15 cellular contexts compared by ENCODE assay signal in genomic region chr1:37035014-37035686, GRCh38. TPM values are rescaled to one million over a fixed set of nuclear protein-coding genes. Genes with fewer than 3 reads are reported as not detected.
A peak's percentile ranks its signal among the peaks of the same experiment; 100 is the strongest.
DNase-seq lines count a peak whose midpoint lies in the region; ATAC-seq, FAIRE-seq and TF ChIP-seq lines count a peak whose summit lies in the region.
"Had no signal": no experiment of that assay in that cellular context is flagged by ENCODE, and none has a peak within 500 bp of the region (broad histone marks: within the 10 kb centered on the region; RNA-seq: fewer than 3 reads in every experiment).

No MANE protein-coding gene starts in this region.

- H3K9me3 ChIP-seq in HUES6 (ENCODE audit: control insufficient read depth, insufficient read depth, low read depth, low read length): no peaks in the 10 kb centered on the region
- no peaks in the 10 kb centered on the region for H3K9me3 ChIP-seq in neural cell (ENCODE audit: low read length)
- H3K9me3 ChIP-seq in pancreas: no peaks in the 10 kb centered on the region
- H3K9me3 ChIP-seq: heart left ventricle, SJCRH30 had no signal

- TF ChIP-seq RAD21 in neural cell (conservative IDR thresholded peaks at IDR 0.05): no peak

- H3K36me3 ChIP-seq in HUES6 (ENCODE audit: control insufficient read depth, insufficient read depth, low read length) (no peaks in the 10 kb centered on the region), neural cell (ENCODE audit: insufficient read depth, low read length) (no peaks in the 10 kb centered on the region), pancreas (no peaks in the 10 kb centered on the region)
- H3K36me3 ChIP-seq: heart left ventricle, SJCRH30 had no signal

- no peak overlapping the region for H2AFZ ChIP-seq in neural cell (ENCODE audit: low read depth, low read length)

- H3K27ac ChIP-seq in HUES6 (ENCODE audit: low read depth, low read length) (no peak overlapping the region), coronary artery (no peak overlapping the region), neural cell (ENCODE audit: low read length) (no peak overlapping the region), pancreas (no peak overlapping the region)
- H3K27ac ChIP-seq: 22Rv1, SJCRH30, skin epidermis had no signal

- H3K9ac ChIP-seq in HUES6 (ENCODE audit: low read length) (no peak overlapping the region), neural cell (ENCODE audit: low read length) (peak overlapping the region; percentile 31)

- H3K9me2 ChIP-seq in neural cell (ENCODE audit: insufficient read depth, low read length): no peaks in the 10 kb centered on the region

- TF ChIP-seq CTCF in coronary artery (IDR thresholded peaks at IDR 0.05) (no peak), neural cell (IDR thresholded peaks at IDR 0.05; ENCODE audit: poor library complexity, severe bottlenecking) (no peak), pancreas (IDR thresholded peaks at IDR 0.05) (no peak)

- TF ChIP-seq EP300 in neural cell (conservative IDR thresholded peaks at IDR 0.05; ENCODE audit: poor library complexity, severe bottlenecking): no peak

- H3K79me2 ChIP-seq in neural cell (replicated peaks; ENCODE audit: insufficient read depth, low read length): peaks cover 17% of the 10 kb centered on the region

- H3F3A ChIP-seq in neural cell (ENCODE audit: insufficient read depth, low read length, poor library complexity, severe bottlenecking): peaks cover 3% of the 10 kb centered on the region

- no peak overlapping the region for H3K4me2 ChIP-seq in neural cell (ENCODE audit: low read length)

- no peak for FAIRE-seq in pancreas (lab: Jason Lieb, UNC)
- FAIRE-seq: TTC549 had no signal

- 12 to 22% methylated on average over 27 of the region's 27 CpGs for WGBS in pancreas, 2 donors

- H3K4me3 ChIP-seq in HUES6 (ENCODE audit: low read depth, low read length): peak overlapping the region; percentile 52
- H3K4me3 ChIP-seq in coronary artery: peak overlapping the region; percentile 53
- peak overlapping the region; percentile 65 for H3K4me3 ChIP-seq in neural cell (ENCODE audit: low read length)
- peak overlapping the region in 1 of 4 donors; percentile 20 for H3K4me3 ChIP-seq in pancreas
- H3K4me3 ChIP-seq: SJCRH30 had no signal

- intact Hi-C loops in pancreas (cut with DNase I): no loop called here

- ATAC-seq in pancreas (no peak), GM19452 (IDR thresholded peaks at IDR 0.05; ENCODE audit: unreplicated experiment) (no peak)

- no peaks in the 10 kb centered on the region for H4K20me1 ChIP-seq in neural cell (ENCODE audit: insufficient read depth)

- DNase-seq in DMS79 (lab: John Stamatoyannopoulos, UW) (peak; percentile 65), DMS79 treated with DMSO at 0.1 percent for 48 hours (lab: John Stamatoyannopoulos, UW) (no peak), coronary artery (ENCODE audit: low spot score) (no peak), pancreas (no peak)
- DNase-seq in effector CD8-positive, alpha-beta T cell (lab: John Stamatoyannopoulos, UW): no peak
- DNase-seq: CD8-positive, alpha-beta memory T cell; erythroblast; heart left ventricle had no signal

- peaks cover 50% of the 10 kb centered on the region for H3K4me1 ChIP-seq in HUES6 (ENCODE audit: control insufficient read depth, insufficient read depth, low read length)
- H3K4me1 ChIP-seq in pancreas: no peaks in the 10 kb centered on the region
- H3K4me1 ChIP-seq: SJCRH30 had no signal

- H3K27me3 ChIP-seq in HUES6 (ENCODE audit: control insufficient read depth, insufficient read depth, low read length) (peaks cover 99% of the 10 kb centered on the region), neural cell (ENCODE audit: insufficient read depth, low read depth, low read length) (peaks cover 59% of the 10 kb centered on the region), pancreas (peaks cover 0 to 23% (median 4%) of the 10 kb centered on the region in 4 donors)

TF ChIP-seq in neural cell, 6 proteins besides CTCF, POLR2A, EP300 and RAD21:
- TF ChIP-seq MXI1 (conservative IDR thresholded peaks at IDR 0.05; ENCODE audit: poor library complexity, severe bottlenecking) (no peak), REST (IDR thresholded peaks at IDR 0.05; ENCODE audit: borderline replicate concordance) (no peak), SMC3 (conservative IDR thresholded peaks at IDR 0.05; ENCODE audit: poor library complexity) (no peak), TAF1 (IDR thresholded peaks at IDR 0.05; ENCODE audit: low read depth) (no peak), EZH2 (IDR thresholded peaks at IDR 0.05; ENCODE audit: borderline replicate concordance, insufficient read depth, low read length, poor library complexity, severe bottlenecking) (no peak), POLR2AphosphoS5 (IDR thresholded peaks at IDR 0.05) (no peak)

RNA-seq across cellular contexts. Expression of gene GRIK3, which starts 0.8 kb away (rescaled TPM):
- polyA plus RNA-seq in neural cell (5.0 and 6.3 TPM in 2 replicates), pancreas (under 1 TPM; 0.08 to 0.23 TPM)
- polyA minus RNA-seq in neural cell: 15.6 and 15.8 TPM in 2 replicates
- total RNA-seq in pancreas: under 1 TPM; 0.08 to 0.47 (median 0.30) TPM
- total RNA-seq: CD8-positive, alpha-beta memory T cell; SJCRH30 had no signal
- polyA plus RNA-seq: CD8-positive, alpha-beta memory T cell had no signal
